In the genomic region with DNA sequence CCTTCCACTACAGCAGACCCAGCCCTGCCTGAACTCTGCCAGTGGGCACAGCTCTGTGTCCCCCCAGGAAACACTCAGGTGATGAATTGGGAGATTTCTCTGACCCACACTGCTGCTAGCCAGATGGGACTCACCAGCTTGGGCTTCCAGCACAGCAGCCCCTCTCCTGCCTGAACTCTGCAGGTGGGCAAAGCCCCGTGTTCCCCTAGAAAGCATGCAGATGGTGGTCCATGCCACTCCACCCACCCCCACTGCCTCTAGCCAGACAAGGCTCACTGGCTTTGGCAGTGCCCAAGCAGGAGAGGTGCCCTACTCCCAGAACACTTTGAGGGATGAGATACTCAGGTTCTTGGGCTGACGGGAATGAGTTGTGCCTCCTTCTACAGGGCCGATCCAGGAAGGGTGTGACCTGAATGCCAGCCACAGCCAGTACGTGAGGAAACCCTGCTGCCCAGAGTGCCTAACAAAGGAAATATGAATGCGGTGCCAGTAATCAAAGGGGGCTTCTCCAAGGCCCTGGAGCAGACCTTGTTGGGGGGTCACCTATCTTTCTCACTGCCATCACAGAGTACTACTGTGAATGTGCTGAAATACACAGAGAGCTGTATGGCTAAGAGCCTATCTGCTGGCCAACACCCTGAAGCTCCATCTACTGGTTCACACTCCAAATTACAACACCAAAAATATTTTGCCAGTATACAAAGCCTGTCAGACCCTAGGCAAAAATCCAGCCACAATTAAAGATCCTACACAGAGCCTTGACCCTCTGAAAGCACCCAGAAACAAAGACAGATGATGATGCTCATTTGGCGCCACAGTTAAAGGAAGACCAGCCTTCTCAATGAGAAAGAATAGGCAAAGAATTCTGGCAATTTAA, we compare ENCODE assay signal across 8 cellular contexts.
DNase-seq lines count a peak whose midpoint lies in the region; ATAC-seq and TF ChIP-seq lines count a peak whose summit lies in the region.

No MANE protein-coding gene starts in this region.

- H3K36me3 Mint-ChIP-seq in memory B cell = peaks cover 7% of the 10 kb centered on the region

- peaks cover 22% of the 10 kb centered on the region for H3K4me1 Mint-ChIP-seq in memory B cell

- no peaks in the 10 kb centered on the region for H3K27me3 Mint-ChIP-seq in memory B cell

- peak; percentile 48 for TF ChIP-seq CTCF in GM13976 (IDR thresholded peaks at IDR 0.05; ENCODE audit: borderline replicate concordance, control extremely low read depth, extremely low read depth, insufficient read depth, missing control alignments)

- H3K27ac Mint-ChIP-seq in memory B cell = no peak overlapping the region

- in situ Hi-C loops in GM13976 (cut with MboI; ENCODE audit: low sequenced_read_pairs, unreplicated experiment) = no loop called here

- no peaks in the 10 kb centered on the region for H3K9me3 Mint-ChIP-seq in memory B cell

- peak overlapping the region; percentile 14 for H3K4me3 Mint-ChIP-seq in memory B cell

- ATAC-seq in memory B cell (ENCODE audit: low read depth) (peak; percentile 73), GM18909 (IDR thresholded peaks at IDR 0.05; ENCODE audit: poor library complexity, unreplicated experiment) (no peak), HG03354 (IDR thresholded peaks at IDR 0.05; ENCODE audit: poor library complexity, severe bottlenecking, unreplicated experiment) (no peak)

- DNase-seq in AG20443 (ENCODE audit: low spot score) (peak; percentile 22), GM13976 (ENCODE audit: low spot score) (peak; percentile 45), NCI-H146 treated with DMSO at 0.1 percent for 48 hours (lab: John Stamatoyannopoulos, UW; ENCODE audit: unreplicated experiment) (peak; percentile 6), amniotic epithelial cell (ENCODE audit: low read depth) (peak; percentile 64), memory B cell (ENCODE audit: low spot score in 2 of 2) (peak in 1 of 2 donors; percentile 30), NCI-H2029 treated with DMSO at 0.1 percent for 48 hours (lab: John Stamatoyannopoulos, UW) (no peak)
